In the genomic region with DNA sequence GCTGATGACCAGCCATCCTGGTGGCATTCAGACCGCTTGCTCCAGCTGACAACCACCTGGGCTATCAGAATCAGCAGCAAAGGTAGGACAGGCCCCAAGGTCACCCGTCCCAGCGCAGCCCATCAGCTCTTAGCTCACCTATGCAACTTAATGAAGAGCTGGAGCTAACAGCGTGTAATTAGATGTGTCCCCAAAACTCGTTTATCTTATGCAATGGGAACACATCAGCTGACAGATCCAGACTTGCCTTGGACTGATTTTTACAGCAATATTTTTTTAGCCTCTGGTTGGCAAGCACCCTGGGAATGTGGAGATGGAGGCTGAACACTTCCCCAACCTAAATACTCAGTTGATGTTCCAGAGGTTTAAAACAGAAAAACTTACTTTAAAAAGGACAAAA, we compare ENCODE assay signal across 12 cellular contexts.
DNase-seq lines count a peak whose midpoint lies in the region; ATAC-seq, FAIRE-seq and TF ChIP-seq lines count a peak whose summit lies in the region.
"Had no signal": no experiment of that assay in that cellular context is flagged by ENCODE, and none has a peak within 500 bp of the region (broad histone marks: within the 10 kb centered on the region; RNA-seq: fewer than 3 reads in every experiment).

No MANE protein-coding gene starts in this region.

- no peaks in the 10 kb centered on the region for H3K9me3 Mint-ChIP-seq in astrocyte (ENCODE audit: unreplicated experiment)
- H3K9me3 Mint-ChIP-seq in activated CD4-positive, alpha-beta T cell treated with anti-CD3 and anti-CD28 coated beads, Interleukin-2, amount 10 ng/mL, durations not matched to agents 7 days and 5 days: no peaks in the 10 kb centered on the region

- H3K4me1 ChIP-seq in BLaER1 treated with 17β-estradiol and CSF1 and Interleukin-3, amounts not matched to agents 10 nM and 100 nM: peaks cover 64 to 77% (median 68%) of the 10 kb centered on the region in 10 experiments
- H3K4me1 ChIP-seq in astrocyte (ENCODE audit: insufficient read depth, low read length) (peaks cover 47% of the 10 kb centered on the region), gastrocnemius medialis (peaks cover 71 to 83% of the 10 kb centered on the region in 2 donors), HAP-1 (peaks cover under 1% of the 10 kb centered on the region; the same call in 1 of the 2 replicates)

- peaks cover 5% of the 10 kb centered on the region for H3K36me3 Mint-ChIP-seq in astrocyte (ENCODE audit: low read depth, unreplicated experiment)
- no peaks in the 10 kb centered on the region for H3K36me3 Mint-ChIP-seq in activated CD4-positive, alpha-beta T cell treated with anti-CD3 and anti-CD28 coated beads, Interleukin-2, amount 10 ng/mL, durations not matched to agents 7 days and 5 days (ENCODE audit: low read depth)

- no peak for FAIRE-seq in astrocyte (lab: Jason Lieb, UNC)

- CTCF ChIA-PET in activated CD4-positive, alpha-beta T cell treated with anti-CD3 and anti-CD28 coated beads, Interleukin-2, amount 10 ng/mL, durations not matched to agents 7 days and 5 days (lab: Charles Lee): no interaction called here

- H3K9ac ChIP-seq in BLaER1 treated with 17β-estradiol and CSF1 and Interleukin-3, amounts not matched to agents 10 nM and 100 nM: no peak overlapping the region
- peak overlapping the region; percentile 66 for H3K9ac ChIP-seq in astrocyte (ENCODE audit: low read length)

- peaks cover 53% of the 10 kb centered on the region for H3K4me1 Mint-ChIP-seq in astrocyte (ENCODE audit: low read depth, unreplicated experiment)
- peaks cover 38% of the 10 kb centered on the region for H3K4me1 Mint-ChIP-seq in activated CD4-positive, alpha-beta T cell treated with anti-CD3 and anti-CD28 coated beads, Interleukin-2, amount 10 ng/mL, durations not matched to agents 7 days and 5 days

- no peak for TF ChIP-seq CTCF in astrocyte (IDR thresholded peaks at IDR 0.05; ENCODE audit: insufficient read depth, low read depth, low read length)
- TF ChIP-seq CTCF in gastrocnemius medialis (IDR thresholded peaks at IDR 0.05 in 4 of 5, conservative IDR thresholded peaks at IDR 0.05 in 1 of 5): no peak

- in situ Hi-C loops in gastrocnemius medialis (cut with MboI; ENCODE audit: low sequenced_read_pairs in 4 of 4) (no loop called here), HAP-1 (cut with MboI; ENCODE audit: low sequenced_read_pairs) (no loop called here)

- H3K9me3 ChIP-seq in BLaER1 treated with 17β-estradiol and CSF1 and Interleukin-3, amounts not matched to agents 10 nM and 100 nM (replicated peaks in 1 of 11): no peaks in the 10 kb centered on the region
- H3K9me3 ChIP-seq in astrocyte (ENCODE audit: insufficient read depth, low read depth, low read length) (no peaks in the 10 kb centered on the region), gastrocnemius medialis (no peaks in the 10 kb centered on the region), HAP-1 (no peaks in the 10 kb centered on the region)

- no peaks in the 10 kb centered on the region for H3K27me3 Mint-ChIP-seq in astrocyte (ENCODE audit: low read depth, unreplicated experiment)
- H3K27me3 Mint-ChIP-seq in activated CD4-positive, alpha-beta T cell treated with anti-CD3 and anti-CD28 coated beads, Interleukin-2, amount 10 ng/mL, durations not matched to agents 7 days and 5 days: no peaks in the 10 kb centered on the region

- no peak overlapping the region for H2AFZ ChIP-seq in astrocyte (ENCODE audit: low read depth, low read length)

- no peak overlapping the region for H3K4me3 Mint-ChIP-seq in astrocyte (ENCODE audit: unreplicated experiment)
- no peak overlapping the region for H3K4me3 Mint-ChIP-seq in activated CD4-positive, alpha-beta T cell treated with anti-CD3 and anti-CD28 coated beads, Interleukin-2, amount 10 ng/mL, durations not matched to agents 7 days and 5 days

- peaks cover 63% of the 10 kb centered on the region for H3K79me2 ChIP-seq in astrocyte (ENCODE audit: insufficient read depth, low read length)

- H3K27ac ChIP-seq in BLaER1 treated with 17β-estradiol and CSF1 and Interleukin-3, amounts not matched to agents 10 nM and 100 nM: peak overlapping the region in 4 of 11 experiments; percentile 5 to 99 (median 82); a peak in 2 of 22 replicates
- H3K27ac ChIP-seq in astrocyte (ENCODE audit: low read depth, low read length): peak overlapping the region; percentile 80
- peak overlapping the region; percentile 4 to 95 (median 76) for H3K27ac ChIP-seq in gastrocnemius medialis

- H3K4me3 ChIP-seq in BLaER1 treated with 17β-estradiol and CSF1 and Interleukin-3, amounts not matched to agents 10 nM and 100 nM: no peak overlapping the region
- H3K4me3 ChIP-seq in astrocyte (ENCODE audit: insufficient read depth, low read depth, low read length): no peak overlapping the region
- no peak overlapping the region for H3K4me3 ChIP-seq in gastrocnemius medialis
- H3K4me3 ChIP-seq in HAP-1: no peak overlapping the region

- H3K36me3 ChIP-seq in BLaER1 treated with 17β-estradiol and CSF1 and Interleukin-3, amounts not matched to agents 10 nM and 100 nM: peaks cover 3 to 25% (median 12%) of the 10 kb centered on the region in 11 experiments; a peak in 16 of 22 replicates
- H3K36me3 ChIP-seq in astrocyte (ENCODE audit: insufficient read depth, low read length): no peaks in the 10 kb centered on the region
- no peaks in the 10 kb centered on the region for H3K36me3 ChIP-seq in gastrocnemius medialis
- H3K36me3 ChIP-seq in HAP-1 (replicated peaks): no peaks in the 10 kb centered on the region

- POLR2A ChIA-PET in activated CD4-positive, alpha-beta T cell treated with anti-CD3 and anti-CD28 coated beads, Interleukin-2, amount 10 ng/mL, durations not matched to agents 7 days and 5 days (lab: Charles Lee): no interaction called here

- H3K27me3 ChIP-seq in BLaER1 treated with 17β-estradiol and CSF1 and Interleukin-3, amounts not matched to agents 10 nM and 100 nM: no peaks in the 10 kb centered on the region
- H3K27me3 ChIP-seq in astrocyte (ENCODE audit: insufficient read depth, low read length) (no peaks in the 10 kb centered on the region), gastrocnemius medialis (no peaks in the 10 kb centered on the region), HAP-1 (ENCODE audit: low read depth) (no peaks in the 10 kb centered on the region)

- DNase-seq in astrocyte (ENCODE audit: low read depth) (no peak), left ventricle myocardium superior (no peak), gastrocnemius medialis (no peak), HAP-1 (ENCODE audit: low spot score in 2 of 2) (no peak), middle frontal gyrus (ENCODE audit: extremely low spot score, low spot score) (no peak), putamen (ENCODE audit: low spot score) (no peak)
- DNase-seq in activated CD4-positive, alpha-beta T cell treated with anti-CD3 and anti-CD28 coated beads, Interleukin-2, amount 10 ng/mL, durations not matched to agents 7 days and 5 days: no peak
- DNase-seq: activated naive CD4-positive, alpha-beta T cell treated with anti-CD3 and anti-CD28 coated beads, Interleukin-2, amount 50 U/mL, for 16 hours; effector CD4-positive, alpha-beta T cell; GDM1; NCI-H446 treated with DMSO at 0.1 percent for 48 hours had no signal

- peak overlapping the region in 6 of 11 experiments; percentile 47 to 100 (median 98); a peak in 10 of 22 replicates for H3K4me2 ChIP-seq in BLaER1 treated with 17β-estradiol and CSF1 and Interleukin-3, amounts not matched to agents 10 nM and 100 nM
- H3K4me2 ChIP-seq in astrocyte (ENCODE audit: low read length): peak overlapping the region; percentile 78

- peak overlapping the region; percentile 95 for H3K27ac Mint-ChIP-seq in astrocyte (ENCODE audit: unreplicated experiment)
- H3K27ac Mint-ChIP-seq in activated CD4-positive, alpha-beta T cell treated with anti-CD3 and anti-CD28 coated beads, Interleukin-2, amount 10 ng/mL, durations not matched to agents 7 days and 5 days: no peak overlapping the region

- peak; percentile 7 for ATAC-seq in left ventricle myocardium superior
- ATAC-seq in gastrocnemius medialis: no peak

- intact Hi-C loops in left ventricle myocardium superior (cut with micrococcal nuclease) (no loop called here), gastrocnemius medialis (cut with DNase I; ENCODE audit: low total_unique reads) (no loop called here)

- peaks cover 35 to 95% (median 54%) of the 10 kb centered on the region in 11 experiments; a peak in 20 of 22 replicates for H4K20me1 ChIP-seq in BLaER1 treated with 17β-estradiol and CSF1 and Interleukin-3, amounts not matched to agents 10 nM and 100 nM
- H4K20me1 ChIP-seq in astrocyte (ENCODE audit: insufficient read depth, low read length): peaks cover 31% of the 10 kb centered on the region

- TF ChIP-seq POLR2A in gastrocnemius medialis (IDR thresholded peaks at IDR 0.05): no peak
